In the genomic region with DNA sequence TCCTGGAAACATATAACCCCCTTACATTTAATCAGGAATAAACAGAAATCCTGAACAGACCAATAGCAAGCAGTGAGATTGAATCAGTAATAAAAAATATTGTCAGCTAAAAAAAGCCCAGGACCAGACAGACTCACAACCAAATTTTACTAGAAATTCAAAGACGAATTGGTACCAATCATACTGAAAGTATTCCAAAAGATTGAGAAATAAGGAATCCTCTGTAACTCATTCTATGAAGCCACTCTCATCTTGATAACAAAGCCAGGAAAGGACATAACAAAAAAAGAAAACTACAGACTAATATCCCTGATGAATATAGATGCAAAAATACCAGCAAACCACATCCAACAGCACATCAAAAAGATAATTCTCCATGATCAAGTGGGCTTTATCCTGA, we compare ENCODE assay signal across 20 cellular contexts.
"Had no signal": no experiment of that assay in that cellular context is flagged by ENCODE, and none has a peak within 500 bp of the region (broad histone marks: within the 10 kb centered on the region; RNA-seq: fewer than 3 reads in every experiment).

No MANE protein-coding gene starts in this region.

- H3K27me3 ChIP-seq: adrenal gland, heart left ventricle, right lobe of liver, transverse colon, uterus had no signal

- H3K27ac ChIP-seq: adrenal gland, epithelial cell of prostate, heart left ventricle, right lobe of liver, transverse colon, uterus had no signal

- H3K36me3 ChIP-seq: adrenal gland, heart left ventricle, right lobe of liver, transverse colon, uterus had no signal

- H3K9me3 ChIP-seq: adrenal gland, right lobe of liver, transverse colon, uterus had no signal

- H3K4me1 ChIP-seq: adrenal gland, right lobe of liver, transverse colon had no signal

- H3K4me3 ChIP-seq: adrenal gland, heart left ventricle, right lobe of liver, transverse colon, uterus had no signal

- DNase-seq: activated CD4-positive, alpha-beta T cell treated with anti-CD3 and anti-CD28 coated beads for 1 hour; activated CD4-positive, alpha-beta T cell treated with anti-CD3 and anti-CD28 coated beads, Interleukin-2, amount 50 U/mL, for 1 hour; activated CD8-positive, alpha-beta T cell treated with anti-CD3 and anti-CD28 coated beads, Interleukin-2, amount 10 ng/mL, durations not matched to agents 7 days and 5 days; activated T-cell treated with anti-CD3 and anti-CD28 coated beads, Interleukin-2, amount 50 U/mL, for 24 hours; adrenal gland; cerebellar nuclear complex; cortex of kidney; endodermal cell; heart left ventricle; left colon; mesenchymal stem cell; naive B cell; occipital lobe; right lobe of liver; stimulated activated CD4-positive, alpha-beta T cell treated with anti-CD3 and anti-CD28 coated beads, Interleukin-2, amount 100 ng/mL, for 48 hours; stimulated activated CD8-positive, alpha-beta memory T cell treated with anti-CD3 and anti-CD28 coated beads, Interleukin-4, amount 100 ng/mL, for 48 hours; stimulated activated naive B cell treated with anti-CD40 and anti-IgM and Interleukin-4, amounts not matched to agents 10 μg/mL and 1 μg/mL and 100 μg/mL, for 72 hours; transverse colon; uterus had no signal
